In genomic region chr17:83198366-83199341, GRCh38 we compare ENCODE assay signal across 8 cellular contexts.
DNase-seq lines count a peak whose midpoint lies in the region; ATAC-seq and TF ChIP-seq lines count a peak whose summit lies in the region.

No MANE protein-coding gene starts in this region.

- H2AFZ ChIP-seq in OCI-LY1 (ENCODE audit: low read length) (no peak overlapping the region), smooth muscle cell (ENCODE audit: low read depth) (no peak overlapping the region)

- no peaks in the 10 kb centered on the region for H3K36me3 Mint-ChIP-seq in CD8-positive, alpha-beta T cell
- H3K36me3 Mint-ChIP-seq in effector memory CD8-positive, alpha-beta T cell (ENCODE audit: insufficient read depth) = peaks cover 25% of the 10 kb centered on the region

- H3F3A ChIP-seq in OCI-LY1 (ENCODE audit: insufficient read depth, low read length) (no peaks in the 10 kb centered on the region), smooth muscle cell (ENCODE audit: low read depth) (peaks cover 3% of the 10 kb centered on the region)

- peak overlapping the region; percentile 60 for H3K27ac ChIP-seq in CD8-positive, alpha-beta T cell (ENCODE audit: low read depth, low read length)
- H3K27ac ChIP-seq in OCI-LY1 (ENCODE audit: low read depth, low read length, poor library complexity, severe bottlenecking) (no peak overlapping the region), smooth muscle cell (ENCODE audit: low read depth) (no peak overlapping the region)

- H3K9ac ChIP-seq in OCI-LY1 (ENCODE audit: low read length) (no peak overlapping the region), smooth muscle cell (ENCODE audit: low read depth) (no peak overlapping the region)

- no peak for ATAC-seq in CD8-positive, alpha-beta T cell
- no peak for ATAC-seq in effector memory CD8-positive, alpha-beta T cell (replicated peaks)
- ATAC-seq in HG02678 (IDR thresholded peaks at IDR 0.05; ENCODE audit: unreplicated experiment) = no peak

- peak overlapping the region; percentile 94 for H3K27ac Mint-ChIP-seq in CD8-positive, alpha-beta T cell
- H3K27ac Mint-ChIP-seq in effector memory CD8-positive, alpha-beta T cell = peak overlapping the region; percentile 98

- H3K4me3 ChIP-seq in CD8-positive, alpha-beta T cell (ENCODE audit: low read depth, low read length) = peak overlapping the region; percentile 55
- H3K4me3 ChIP-seq in OCI-LY1 (ENCODE audit: low read depth, low read length, poor library complexity, severe bottlenecking) = no peak overlapping the region
- no peak overlapping the region for H3K4me3 ChIP-seq in smooth muscle cell

- H4K20me1 ChIP-seq in OCI-LY1 (ENCODE audit: insufficient read depth, low read length) (no peaks in the 10 kb centered on the region), smooth muscle cell (ENCODE audit: low read depth) (no peaks in the 10 kb centered on the region)

- peak overlapping the region; percentile 79 for H3K4me3 Mint-ChIP-seq in CD8-positive, alpha-beta T cell
- peak overlapping the region; percentile 86 to 94 for H3K4me3 Mint-ChIP-seq in effector memory CD8-positive, alpha-beta T cell

- TF ChIP-seq CTCF in CD8-positive, alpha-beta T cell (IDR thresholded peaks at IDR 0.05) = no peak
- no peak for TF ChIP-seq CTCF in OCI-LY1 (IDR thresholded peaks at IDR 0.05; ENCODE audit: low read length)
- no peak for TF ChIP-seq CTCF in smooth muscle cell (IDR thresholded peaks at IDR 0.05; ENCODE audit: borderline replicate concordance, insufficient read depth, poor library complexity, severe bottlenecking)

- H3K36me3 ChIP-seq in CD8-positive, alpha-beta T cell (ENCODE audit: insufficient read depth, low read length) = no peaks in the 10 kb centered on the region
- H3K36me3 ChIP-seq in OCI-LY1 (ENCODE audit: insufficient read depth, low read length) (no peaks in the 10 kb centered on the region; the same call in 1 of the 2 replicates), smooth muscle cell (ENCODE audit: low read depth) (no peaks in the 10 kb centered on the region)

- no peaks in the 10 kb centered on the region for H3K9me3 Mint-ChIP-seq in CD8-positive, alpha-beta T cell
- H3K9me3 Mint-ChIP-seq in effector memory CD8-positive, alpha-beta T cell = no peaks in the 10 kb centered on the region

- H3K4me1 ChIP-seq in CD8-positive, alpha-beta T cell (ENCODE audit: insufficient read depth, low read length) = peaks cover 39% of the 10 kb centered on the region
- peaks cover 23% of the 10 kb centered on the region for H3K4me1 ChIP-seq in OCI-LY1 (ENCODE audit: insufficient read depth, low read length, severe bottlenecking)
- H3K4me1 ChIP-seq in smooth muscle cell (ENCODE audit: low read depth) = no peaks in the 10 kb centered on the region

- H3K4me1 Mint-ChIP-seq in CD8-positive, alpha-beta T cell (ENCODE audit: low read depth) = peaks cover 47% of the 10 kb centered on the region
- H3K4me1 Mint-ChIP-seq in effector memory CD8-positive, alpha-beta T cell (ENCODE audit: low read depth in 2 of 2) = peaks cover 45 to 51% of the 10 kb centered on the region in 2 donors

- peak overlapping the region; percentile 24; the same call in 1 of the 2 replicates for H3K4me2 ChIP-seq in OCI-LY1 (ENCODE audit: low read length)
- no peak overlapping the region for H3K4me2 ChIP-seq in smooth muscle cell

- no peaks in the 10 kb centered on the region for H3K27me3 Mint-ChIP-seq in CD8-positive, alpha-beta T cell (ENCODE audit: low read depth)
- no peaks in the 10 kb centered on the region for H3K27me3 Mint-ChIP-seq in effector memory CD8-positive, alpha-beta T cell

- intact Hi-C loops in CD8-positive, alpha-beta T cell (cut with DNase I, micrococcal nuclease) = no loop called here
- intact Hi-C loops in posterior cingulate gyrus (cut with DNase I) = no loop called here

- H3K79me2 ChIP-seq in OCI-LY1 (ENCODE audit: insufficient read depth, low read length) = no peaks in the 10 kb centered on the region
- no peaks in the 10 kb centered on the region for H3K79me2 ChIP-seq in smooth muscle cell (ENCODE audit: low read depth)

- H3K27me3 ChIP-seq in CD8-positive, alpha-beta T cell (ENCODE audit: insufficient read depth, low read length) = no peaks in the 10 kb centered on the region
- H3K27me3 ChIP-seq in OCI-LY1 (ENCODE audit: insufficient read depth, low read length) (peaks cover 7% of the 10 kb centered on the region; the same call in 1 of the 2 replicates), smooth muscle cell (ENCODE audit: low read depth) (no peaks in the 10 kb centered on the region)

- CTCF ChIA-PET in CD8-positive, alpha-beta T cell (lab: Charles Lee) = no interaction called here

- 92% methylated on average over 27 of the region's 27 CpGs for WGBS in smooth muscle cell (ENCODE audit: low lambda C conversion rate)

- no peaks in the 10 kb centered on the region for H3K9me2 ChIP-seq in OCI-LY1 (ENCODE audit: low read depth, low read length)

- no peaks in the 10 kb centered on the region for H3K9me3 ChIP-seq in CD8-positive, alpha-beta T cell (ENCODE audit: low read length)
- H3K9me3 ChIP-seq in OCI-LY1 (ENCODE audit: low read length) (no peaks in the 10 kb centered on the region), smooth muscle cell (replicated peaks; ENCODE audit: low read depth) (no peaks in the 10 kb centered on the region)

- POLR2A ChIA-PET in CD8-positive, alpha-beta T cell (lab: Charles Lee) = interaction anchor here (0.8 kb wide), 1 partner anchor 119 kb away, joined by 3 read pairs; the partner anchor contains the start of gene METRNL

- DNase-seq in CD8-positive, alpha-beta T cell = peak in 1 of 7 experiments; percentile 6
- DNase-seq in effector memory CD8-positive, alpha-beta T cell = peak in 1 of 3 experiments; percentile 9
- peak in 6 of 10 donors; percentile 0 to 66 (median 12) for DNase-seq in posterior cingulate gyrus
- no peak for DNase-seq in AG08396 (ENCODE audit: low spot score)
- DNase-seq in NCI-H1092 (lab: John Stamatoyannopoulos, UW) = no peak
- no peak for DNase-seq in smooth muscle cell (lab: John Stamatoyannopoulos, UW; ENCODE audit: unreplicated experiment)

Comparison
In these comparisons a context has a peak if more than half of its experiments do, and no peak if none do; other contexts are left out.
1. DNase-seq: peak in posterior cingulate gyrus (6 of 10); none in AG08396 (single experiment), NCI-H1092 (single experiment) and smooth muscle cell (single experiment).